In genomic region chr22:44567846-44568493, GRCh38 we compare ENCODE assay signal across 8 cellular contexts.
DNase-seq lines count a peak whose midpoint lies in the region; ATAC-seq, FAIRE-seq and TF ChIP-seq lines count a peak whose summit lies in the region.

No MANE protein-coding gene starts in this region.

- DNase-seq in Daoy (ENCODE audit: low read depth) (peak; percentile 58), MG63 (peak; percentile 24), fibroblast of mammary gland (ENCODE audit: low read depth) (peak; percentile 57), NCI-H345 (lab: John Stamatoyannopoulos, UW) (no peak), kidney (no peak)
- peak; percentile 61 for DNase-seq in activated CD8-positive, alpha-beta memory T cell treated with anti-CD3 and anti-CD28 coated beads, Interleukin-2, amount 50 U/mL, for 48 hours
- peak; percentile 11 to 15 for DNase-seq in stimulated activated CD4-positive, alpha-beta T cell treated with anti-CD3 and anti-CD28 coated beads, Interleukin-15, amount 100 ng/mL, for 1 hour (ENCODE audit: low read depth in 1 of 2, low spot score in 1 of 2)

- FAIRE-seq in kidney (lab: Jason Lieb, UNC) = no peak

- H3K4me3 ChIP-seq in MG63 (no peak overlapping the region), fibroblast of mammary gland (ENCODE audit: control insufficient read depth, low read depth, low read length) (no peak overlapping the region), kidney (ENCODE audit: low read length in 2 of 2) (no peak overlapping the region)

- H3K27me3 ChIP-seq in MG63 = no peaks in the 10 kb centered on the region

- peaks cover 12% of the 10 kb centered on the region for H3K9me3 ChIP-seq in MG63
- H3K9me3 ChIP-seq in kidney (ENCODE audit: control insufficient read depth in 1 of 2, low read length in 2 of 2) = peaks cover 3 to 9% of the 10 kb centered on the region in 2 donors

- intact Hi-C loops in kidney (cut with DNase I) = no loop called here

- peak; percentile 56 for TF ChIP-seq CTCF in fibroblast of mammary gland (conservative IDR thresholded peaks at IDR 0.05; ENCODE audit: control insufficient read depth, insufficient read depth, low read depth, low read length)
- no peak for TF ChIP-seq CTCF in kidney (IDR thresholded peaks at IDR 0.05; ENCODE audit: borderline replicate concordance, extremely low read depth, insufficient read depth)

- H3K9ac ChIP-seq in kidney (ENCODE audit: low read length in 2 of 2) = no peak overlapping the region

- H3K4me1 ChIP-seq in kidney (ENCODE audit: control insufficient read depth in 1 of 2, insufficient read depth in 1 of 2, low read depth in 1 of 2, low read length in 2 of 2) = no peaks in the 10 kb centered on the region

- H3K36me3 ChIP-seq in MG63 = no peaks in the 10 kb centered on the region
- no peaks in the 10 kb centered on the region for H3K36me3 ChIP-seq in kidney (ENCODE audit: control insufficient read depth in 1 of 2, insufficient read depth in 2 of 2, low read length in 2 of 2)

- H3K27ac ChIP-seq in kidney (ENCODE audit: low read depth in 2 of 2, low read length in 2 of 2) = no peak overlapping the region

- no peak for ATAC-seq in GM19467 (IDR thresholded peaks at IDR 0.05; ENCODE audit: unreplicated experiment)

Comparison
In these comparisons a context has a peak if more than half of its experiments do, and no peak if none do; other contexts are left out.
1. DNase-seq: peak in Daoy (single experiment), MG63 (single experiment), activated CD8-positive, alpha-beta memory T cell treated with anti-CD3 and anti-CD28 coated beads, Interleukin-2, amount 50 U/mL, for 48 hours (single experiment), fibroblast of mammary gland (single experiment) and stimulated activated CD4-positive, alpha-beta T cell treated with anti-CD3 and anti-CD28 coated beads, Interleukin-15, amount 100 ng/mL, for 1 hour (2 of 2); none in NCI-H345 (single experiment) and kidney (single experiment).